Comparison of ENCODE assay signal across 20 cellular contexts in the genomic region with DNA sequence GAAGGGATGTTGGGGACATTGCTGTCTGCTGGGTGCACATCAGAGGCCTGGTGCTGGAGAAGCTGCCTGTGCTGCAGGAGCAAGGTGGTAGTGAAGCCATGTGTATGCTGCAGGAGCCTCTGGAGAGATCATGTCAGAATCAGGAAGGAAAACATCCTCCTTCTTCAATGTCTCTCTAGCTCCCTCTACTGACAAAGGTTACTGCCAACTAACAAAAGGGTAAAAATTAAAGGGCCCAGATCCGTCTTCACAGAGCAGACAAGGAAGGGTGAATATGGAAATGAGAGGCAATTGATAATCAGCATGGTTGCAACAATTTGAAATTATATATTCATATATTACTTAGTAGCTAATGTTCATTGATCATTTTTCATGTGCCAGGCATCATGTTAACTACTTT. TPM values are rescaled to one million over a fixed set of nuclear protein-coding genes. Genes with fewer than 3 reads are reported as not detected.
DNase-seq lines count a peak whose midpoint lies in the region; ATAC-seq and TF ChIP-seq lines count a peak whose summit lies in the region.
"Had no signal": no experiment of that assay in that cellular context is flagged by ENCODE, and none has a peak within 500 bp of the region (broad histone marks: within the 10 kb centered on the region; RNA-seq: fewer than 3 reads in every experiment).

No MANE protein-coding gene starts in this region.

- H3K27me3 ChIP-seq in H9 (ENCODE audit: insufficient read depth, low read length) (no peaks in the 10 kb centered on the region), PC-3 (ENCODE audit: low read length) (no peaks in the 10 kb centered on the region), aorta (ENCODE audit: control insufficient read depth in 1 of 2, insufficient read depth in 2 of 2, low read length in 1 of 2) (no peaks in the 10 kb centered on the region)
- H3K27me3 ChIP-seq: body of pancreas had no signal

- POLR2A ChIA-PET in PC-3 (lab: Charles Lee; ENCODE audit: unreplicated experiment), result no interaction called here

- TF ChIP-seq CTCF in H9 (conservative IDR thresholded peaks at IDR 0.05) (peak; percentile 48), PC-3 (conservative IDR thresholded peaks at IDR 0.05; ENCODE audit: low read depth, low read length) (peak; percentile 49)

- H3K4me2 ChIP-seq in H9 (ENCODE audit: insufficient read depth, insufficient read length, low read length) (no peak overlapping the region), PC-3 (ENCODE audit: low read length) (no peak overlapping the region)

- no peaks in the 10 kb centered on the region for H3F3A ChIP-seq in PC-3 (ENCODE audit: low read length, unreplicated experiment)

- H3K27me3 Mint-ChIP-seq in H9 (ENCODE audit: low read depth), result peaks cover 5% of the 10 kb centered on the region
- H3K27me3 Mint-ChIP-seq: stimulated activated naive CD8-positive, alpha-beta T cell treated with anti-CD3 and anti-CD28 coated beads, Interleukin-15, Interleukin-2, amounts not matched to agents 100 ng/mL and 50 ng/mL, for 24 hours had no signal

- no peaks in the 10 kb centered on the region for H4K20me1 ChIP-seq in H9 (ENCODE audit: control insufficient read depth, insufficient read depth, insufficient read length)
- H4K20me1 ChIP-seq in PC-3 (ENCODE audit: low read length), result no peaks in the 10 kb centered on the region

- H2BK120ac ChIP-seq in H9 (ENCODE audit: low read depth, low read length, poor library complexity, severe bottlenecking), result no peak overlapping the region

- H3K56ac ChIP-seq in H9 (ENCODE audit: insufficient read length, low read depth, low read length), result no peak overlapping the region

- H3K27ac Mint-ChIP-seq in H9, result no peak overlapping the region
- H3K27ac Mint-ChIP-seq: activated T-cell treated with anti-CD3 and anti-CD28 coated beads, Interleukin-2, amount 50 U/mL, for 24 hours; CD8-positive, alpha-beta T cell; mesothelial cell of epicardium; stimulated activated naive CD8-positive, alpha-beta T cell treated with anti-CD3 and anti-CD28 coated beads, Interleukin-15, Interleukin-2, amounts not matched to agents 100 ng/mL and 50 ng/mL, for 24 hours had no signal

- DNase-seq in CD1c-positive myeloid dendritic cell (ENCODE audit: extremely low spot score) (peak; percentile 17), H9 (no peak), PC-3 (no peak), iPS-NIHi7 (ENCODE audit: extremely low spot score) (peak; percentile 16), kidney glomerular epithelial cell (lab: John Stamatoyannopoulos, UW) (no peak), aorta (no peak)
- DNase-seq: activated CD4-positive, CD25-positive, alpha-beta regulatory T cell treated with anti-CD3 and anti-CD28 coated beads, Interleukin-2, amount 50 U/mL, for 72 hours; activated T-cell treated with anti-CD3 and anti-CD28 coated beads, Interleukin-2, amount 50 U/mL, for 24 hours; body of pancreas; CD8-positive, alpha-beta T cell; NCI-H226; posterior cingulate gyrus; SHP77 treated with DMSO at 0.1 percent for 48 hours; stimulated activated CD4-positive, alpha-beta T cell treated with anti-CD3 and anti-CD28 coated beads, Interleukin-2, amount 100 ng/mL, for 48 hours had no signal

- no CpG with 5 or more reads among the region's 1 CpG for WGBS in H9 (ENCODE audit: extremely low coverage, insufficient read length, low lambda C conversion rate)
- WGBS in aorta, 2 donors, result 88 to 90% methylated on average over 1 of the region's 1 CpG

- intact Hi-C loops in PC-3 (cut with micrococcal nuclease) (no loop called here), aorta (cut with DNase I) (no loop called here)

- no peak for ATAC-seq in PC-3
- no peak for ATAC-seq in HG02840 (IDR thresholded peaks at IDR 0.05; ENCODE audit: low FRiP score, unreplicated experiment)
- ATAC-seq in HG03521 (IDR thresholded peaks at IDR 0.05; ENCODE audit: unreplicated experiment), result no peak
- ATAC-seq in aorta (ENCODE audit: low FRiP score), result no peak
- ATAC-seq: body of pancreas; CD8-positive, alpha-beta T cell had no signal

- no peak overlapping the region for H4K8ac ChIP-seq in H9 (replicated peaks; ENCODE audit: insufficient read length, low read depth, low read length)

- no peak overlapping the region for H2BK15ac ChIP-seq in H9 (ENCODE audit: low read depth, low read length)

- CTCF ChIA-PET in PC-3 (lab: Charles Lee), result no interaction called here

- no peak overlapping the region for H3T11ph ChIP-seq in H9 (ENCODE audit: low read length)

- H3K9me3 ChIP-seq in H9 (ENCODE audit: control insufficient read depth, low read depth, low read length) (peaks cover 10% of the 10 kb centered on the region), PC-3 (ENCODE audit: low read length) (peaks cover 11% of the 10 kb centered on the region), aorta (ENCODE audit: control insufficient read depth, low read length) (peaks cover 1% of the 10 kb centered on the region)

- H3K9me2 ChIP-seq in PC-3 (replicated peaks; ENCODE audit: low read length), result no peaks in the 10 kb centered on the region

- H2BK5ac ChIP-seq in H9 (ENCODE audit: insufficient read length, low read length), result no peak overlapping the region

- H3K36me3 ChIP-seq in PC-3 (ENCODE audit: low read depth, low read length) (peaks cover 5% of the 10 kb centered on the region; the same call in 1 of the 2 replicates), aorta (ENCODE audit: control insufficient read depth in 1 of 2, insufficient read depth in 2 of 2, low read length in 1 of 2) (no peaks in the 10 kb centered on the region)

- H3K4ac ChIP-seq in H9 (ENCODE audit: low read depth, low read length), result no peak overlapping the region

- H3K4me3 Mint-ChIP-seq in H9, result no peak overlapping the region
- H3K4me3 Mint-ChIP-seq: activated T-cell treated with anti-CD3 and anti-CD28 coated beads, Interleukin-2, amount 50 U/mL, for 24 hours; CD8-positive, alpha-beta T cell; mesothelial cell of epicardium; stimulated activated naive CD8-positive, alpha-beta T cell treated with anti-CD3 and anti-CD28 coated beads, Interleukin-15, Interleukin-2, amounts not matched to agents 100 ng/mL and 50 ng/mL, for 24 hours had no signal

- H3K4me3 ChIP-seq in PC-3 (ENCODE audit: low read length) (no peak overlapping the region), aorta (ENCODE audit: low read length in 2 of 2) (no peak overlapping the region)
- H3K4me3 ChIP-seq: body of pancreas had no signal

- BruUV-seq in PC-3 (replicated peaks; lab: Mats Ljungman, UMichigan), result no TSS peak

- H3K4me1 Mint-ChIP-seq in H9, result peaks cover 2 to 4% of the 10 kb centered on the region in 2 experiments; a peak in 3 of 4 replicates
- H3K4me1 Mint-ChIP-seq: mesothelial cell of epicardium had no signal

- no peak overlapping the region for H2AFZ ChIP-seq in H9 (ENCODE audit: low read length)
- no peak overlapping the region for H2AFZ ChIP-seq in PC-3 (ENCODE audit: low read length)

- no peak overlapping the region for H4K5ac ChIP-seq in H9 (ENCODE audit: insufficient read length, low read depth, low read length)

- H3K23me2 ChIP-seq in H9 (ENCODE audit: insufficient read length, low read depth, low read length, poor library complexity, severe bottlenecking), result no peaks in the 10 kb centered on the region

- H3K4me1 ChIP-seq in H9 (ENCODE audit: insufficient read depth, low read length) (no peaks in the 10 kb centered on the region), PC-3 (ENCODE audit: insufficient read depth, low read length) (peaks cover 12% of the 10 kb centered on the region), aorta (ENCODE audit: control insufficient read depth in 1 of 2, insufficient read depth in 2 of 2, low read length in 2 of 2) (peaks cover 0 to 1% of the 10 kb centered on the region in 2 donors)
- H3K4me1 ChIP-seq: body of pancreas had no signal

- H2BK20ac ChIP-seq in H9 (ENCODE audit: low read depth, low read length, poor library complexity, severe bottlenecking), result no peak overlapping the region

- H3K79me2 ChIP-seq in H9 (ENCODE audit: insufficient read depth, low read length), result no peaks in the 10 kb centered on the region
- H3K79me2 ChIP-seq in PC-3 (ENCODE audit: low read length), result no peaks in the 10 kb centered on the region

- no peak overlapping the region for H2AK5ac ChIP-seq in H9 (ENCODE audit: insufficient read length, low read length)

- no peak overlapping the region for H3K14ac ChIP-seq in H9 (ENCODE audit: insufficient read depth, low read length)

- no peak overlapping the region for H3K9ac ChIP-seq in H9 (ENCODE audit: extremely low read depth, insufficient read length, low read length)
- no peak overlapping the region for H3K9ac ChIP-seq in PC-3 (ENCODE audit: low read length)

- no peaks in the 10 kb centered on the region for H3K79me1 ChIP-seq in H9 (ENCODE audit: insufficient read depth, low read depth, low read length, poor library complexity, severe bottlenecking)

- H2BK12ac ChIP-seq in H9 (ENCODE audit: insufficient read length, low read depth, low read length), result no peak overlapping the region

- no peak overlapping the region for H3K18ac ChIP-seq in H9 (ENCODE audit: insufficient read length, low read depth, low read length)

- H3K9me3 Mint-ChIP-seq in H9, result peaks cover 34 to 38% of the 10 kb centered on the region in 2 experiments

- no peak overlapping the region for H4K91ac ChIP-seq in H9 (ENCODE audit: insufficient read length, low read depth, low read length)

- H3K36me3 Mint-ChIP-seq in H9 (ENCODE audit: insufficient read depth in 1 of 3, low read depth in 3 of 3), result peaks cover 8 to 28% (median 9%) of the 10 kb centered on the region in 3 experiments
- H3K36me3 Mint-ChIP-seq: CD8-positive, alpha-beta T cell; mesothelial cell of epicardium had no signal

- H3K27ac ChIP-seq in H9 (ENCODE audit: insufficient read length, low read depth, low read length) (no peak overlapping the region), PC-3 (ENCODE audit: low read length) (no peak overlapping the region), aorta (ENCODE audit: low read depth in 1 of 2, low read length in 2 of 2) (no peak overlapping the region)
- H3K27ac ChIP-seq: body of pancreas, epithelial cell of prostate had no signal

- H3K23ac ChIP-seq in H9 (ENCODE audit: insufficient read length, low read depth, low read length), result no peak overlapping the region

RNA-seq across cellular contexts. Expression of gene FAM177B, which starts 32.2 kb away (rescaled TPM):
- total RNA-seq in H9 (2021) (not detected in 2 replicates), PC-3 (2014; rRNA removed) (not detected in 2 replicates), aorta (under 1 TPM in 1 of 2 donors, not detected in 1; 0.18 TPM)
- polyA plus RNA-seq in aorta, result 1 to 10 TPM in 1 of 2 donors, under 1 TPM in 1; 0.13 to 3.3 TPM
- total RNA-seq: CD8-positive, alpha-beta T cell; LHCN-M2; mesothelial cell of epicardium had no signal

RNA-seq across cellular contexts. Expression of gene DISP1, which starts 45.7 kb away (rescaled TPM):
- 2.5 and 2.6 TPM in 2 replicates for total RNA-seq in H9 (2021)
- 0.63 and 1.3 TPM in 2 replicates for total RNA-seq in PC-3 (2014; rRNA removed)
- total RNA-seq in aorta, result 10 to 100 TPM in 1 of 2 donors, 1 to 10 TPM in 1; 8.4 to 11.4 TPM
- polyA plus RNA-seq in aorta, result 1 to 10 TPM in 1 of 2 donors, under 1 TPM in 1; 0.50 to 3.0 TPM

RNA-seq across cellular contexts. Expression of gene BROX, which starts 56.8 kb away (rescaled TPM):
- total RNA-seq in H9 (2021) (27.8 and 28.2 TPM in 2 replicates), PC-3 (2014; rRNA removed) (60.7 and 68.4 TPM in 2 replicates), aorta (10 to 100 TPM; 34.3 to 50.7 TPM)
- 10 to 100 TPM; 15.0 to 15.9 TPM for polyA plus RNA-seq in aorta

RNA-seq across cellular contexts. Expression of gene AIDA, which starts 56.9 kb away (rescaled TPM):
- total RNA-seq in H9 (2021) (91.1 and 92.8 TPM in 2 replicates), PC-3 (2014; rRNA removed) (38.0 and 41.4 TPM in 2 replicates), aorta (10 to 100 TPM; 85.4 to 86.2 TPM)
- 100 to 1,000 TPM in 1 of 2 donors, 10 to 100 TPM in 1; 73.0 to 137 TPM for polyA plus RNA-seq in aorta

Comparison
In these comparisons a context has a peak if more than half of its experiments do, and no peak if none do; other contexts are left out.
1. DNase-seq: peak in CD1c-positive myeloid dendritic cell (single experiment) and iPS-NIHi7 (single experiment); none in H9 (single experiment), PC-3 (single experiment), kidney glomerular epithelial cell (single experiment) and aorta (0 of 2).